In the genomic region with DNA sequence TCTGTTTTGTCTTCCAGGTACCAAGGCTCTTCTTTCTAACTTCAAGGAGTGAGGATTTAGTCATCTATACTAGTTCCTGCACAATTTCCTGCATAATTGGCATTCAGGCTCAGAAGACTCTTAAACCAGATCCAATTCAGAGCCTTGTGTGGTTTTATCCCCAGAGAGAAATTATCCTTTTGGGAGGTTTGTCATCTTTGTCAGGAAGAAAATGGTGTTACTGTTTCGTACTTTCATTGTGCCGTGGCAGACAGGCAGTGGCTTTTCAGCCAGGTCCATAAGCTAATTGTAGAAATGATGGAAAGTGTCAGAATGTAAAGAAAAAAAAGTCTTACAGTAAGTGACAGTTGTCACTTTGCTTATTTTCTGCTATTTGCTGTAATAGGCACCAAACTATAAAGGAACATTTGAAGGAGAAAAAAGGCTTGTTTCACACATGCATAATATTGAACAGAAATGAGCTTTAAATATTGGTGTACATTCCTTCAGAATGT, we compare ENCODE assay signal across 6 cellular contexts.
"Had no signal": no experiment of that assay in that cellular context is flagged by ENCODE, and none has a peak within 500 bp of the region (broad histone marks: within the 10 kb centered on the region; RNA-seq: fewer than 3 reads in every experiment).

No MANE protein-coding gene starts in this region.

- H3K27ac ChIP-seq: GM23248, HL-60 had no signal

- DNase-seq: GM23248, H9, HCEC 1CT had no signal

- H3K4me3 ChIP-seq: GM23248 had no signal

- H3K9me3 Mint-ChIP-seq: H9 had no signal

- H3K9ac ChIP-seq: GM23248 had no signal

- H3K27ac Mint-ChIP-seq: IgD-negative memory B cell had no signal

- H2AFZ ChIP-seq: GM23248 had no signal

- H3K4me1 Mint-ChIP-seq: IgD-negative memory B cell had no signal

- ATAC-seq: HepG2 had no signal

- H3K4me3 Mint-ChIP-seq: H9, IgD-negative memory B cell had no signal

- H3K27me3 Mint-ChIP-seq: IgD-negative memory B cell had no signal
